10 cellular contexts compared by ENCODE assay signal in the genomic region with DNA sequence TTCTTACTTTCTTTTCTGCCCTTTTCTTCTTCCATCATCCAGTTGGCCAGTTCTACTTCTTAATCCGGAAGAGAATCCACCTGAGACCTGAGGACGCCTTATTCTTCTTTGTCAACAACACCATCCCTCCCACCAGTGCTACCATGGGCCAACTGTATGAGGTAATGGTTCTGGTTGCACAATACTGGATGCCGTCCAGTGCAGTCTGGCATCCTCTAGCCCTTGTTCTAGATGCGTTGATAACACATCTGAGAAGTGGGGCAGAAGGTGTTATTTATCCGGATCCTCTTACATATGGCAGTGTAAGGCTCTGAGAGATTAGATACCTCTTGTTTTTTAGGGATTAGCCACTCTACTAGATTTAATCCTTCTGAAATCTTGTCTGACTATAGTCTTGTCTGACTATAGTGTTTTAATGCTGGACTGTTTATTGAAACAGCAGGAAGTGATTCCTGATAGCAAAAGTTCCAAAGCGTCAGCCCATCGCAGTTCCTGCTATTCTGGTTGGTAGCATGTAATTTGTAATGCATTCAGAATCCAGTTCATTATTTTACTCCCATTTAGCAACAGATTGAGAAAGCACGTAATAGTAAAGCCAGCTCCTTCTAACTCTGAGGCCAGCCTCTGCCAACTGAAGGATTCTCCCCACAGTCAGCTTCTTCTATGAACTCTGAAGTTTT. TPM values are rescaled to one million over a fixed set of nuclear protein-coding genes. Genes with fewer than 3 reads are reported as not detected.
DNase-seq lines count a peak whose midpoint lies in the region; ATAC-seq and TF ChIP-seq lines count a peak whose summit lies in the region.
"Had no signal": no experiment of that assay in that cellular context is flagged by ENCODE, and none has a peak within 500 bp of the region (broad histone marks: within the 10 kb centered on the region; RNA-seq: fewer than 3 reads in every experiment).

No MANE protein-coding gene starts in this region.

- DNase-seq in amniotic epithelial cell (ENCODE audit: low read depth) (peak; percentile 98), foreskin fibroblast (peak; percentile 40 to 72), omental fat pad (ENCODE audit: low spot score) (peak; percentile 55), GM13977 (ENCODE audit: low spot score) (no peak)
- DNase-seq: NCI-H146, SW 1271 had no signal

- H3K27ac ChIP-seq in 22Rv1: peak overlapping the region; percentile 65

- no peak overlapping the region for H3K4me3 ChIP-seq in foreskin fibroblast (ENCODE audit: low read depth in 1 of 2, low read length in 2 of 2)

- ATAC-seq in omental fat pad (ENCODE audit: low FRiP score) (peak; percentile 95), HG02973 (IDR thresholded peaks at IDR 0.05; ENCODE audit: unreplicated experiment) (no peak), HG03457 (IDR thresholded peaks at IDR 0.05; ENCODE audit: unreplicated experiment) (no peak), GM18873 (IDR thresholded peaks at IDR 0.05; ENCODE audit: low FRiP score, unreplicated experiment) (no peak)

- in situ Hi-C loops in GM13977 (cut with MboI; ENCODE audit: low pct_unique_long_range_greater_than_20kb, low sequenced_read_pairs, unreplicated experiment): no loop called here

- no peak for TF ChIP-seq CTCF in 22Rv1 (IDR thresholded peaks at IDR 0.05)
- TF ChIP-seq CTCF in foreskin fibroblast (IDR thresholded peaks at IDR 0.05; ENCODE audit: low read depth, low read length): no peak
- no peak for TF ChIP-seq CTCF in omental fat pad (IDR thresholded peaks at IDR 0.05)
- no peak for TF ChIP-seq CTCF in GM13977 (IDR thresholded peaks at IDR 0.05; ENCODE audit: extremely low read depth, insufficient read depth, missing control alignments)

RNA-seq across cellular contexts. Expression of gene GABARAPL1, which starts 7.9 kb away (rescaled TPM):
- 100 to 1,000 TPM; 165 to 335 (median 268) TPM for total RNA-seq in omental fat pad

RNA-seq across cellular contexts. Expression of gene TMEM52B, which starts 41.7 kb away (rescaled TPM):
- under 1 TPM in 2 of 4 donors, not detected in 2; 0.09 to 0.84 TPM for total RNA-seq in omental fat pad

RNA-seq across cellular contexts. Expression of gene OLR1, which starts 48.6 kb away (rescaled TPM):
- total RNA-seq in omental fat pad: 10 to 100 TPM in 2 of 4 donors, under 1 TPM in 1, not detected in 1; 0.19 to 51.2 (median 35.1) TPM
